Comparison of ENCODE assay signal across 17 cellular contexts in the genomic region with DNA sequence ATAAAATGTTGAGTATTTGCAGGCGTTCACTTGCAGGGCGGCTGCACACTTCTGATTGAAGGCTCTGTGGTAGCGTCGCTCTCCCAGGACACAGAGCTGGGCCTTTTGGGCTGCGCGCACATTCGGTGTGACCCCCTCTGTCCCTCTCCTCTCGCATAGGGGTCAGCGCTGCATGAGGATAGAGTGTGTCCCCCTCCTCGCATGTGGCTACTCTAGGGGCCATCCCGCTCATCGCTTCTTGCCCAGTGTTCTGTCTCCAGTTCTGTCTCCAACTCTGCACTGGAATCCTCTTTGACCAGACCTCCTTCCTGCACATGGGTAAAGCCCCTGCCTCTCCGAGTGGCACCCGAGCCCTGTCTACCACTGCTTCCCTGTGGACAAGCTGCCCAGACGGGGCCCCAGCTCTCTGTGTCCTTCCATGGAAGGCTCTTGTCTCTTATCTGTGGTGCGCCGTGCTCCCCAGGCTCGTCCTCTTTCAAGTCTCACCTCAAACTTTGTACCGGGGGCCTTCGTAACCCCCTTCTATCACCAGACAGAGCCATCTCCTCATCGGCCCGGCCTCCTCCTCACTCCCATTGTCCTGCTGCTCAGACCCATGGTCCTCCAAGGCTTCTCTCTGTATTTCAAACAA.
DNase-seq lines count a peak whose midpoint lies in the region; ATAC-seq and TF ChIP-seq lines count a peak whose summit lies in the region.
"Had no signal": no experiment of that assay in that cellular context is flagged by ENCODE, and none has a peak within 500 bp of the region (broad histone marks: within the 10 kb centered on the region; RNA-seq: fewer than 3 reads in every experiment).

No MANE protein-coding gene starts in this region.

- H3K27ac ChIP-seq in coronary artery, result no peak overlapping the region

- TF ChIP-seq CTCF in coronary artery (IDR thresholded peaks at IDR 0.05), result no peak

- peak; percentile 26 for DNase-seq in activated CD8-positive, alpha-beta memory T cell treated with anti-CD3 and anti-CD28 coated beads for 24 hours
- DNase-seq in activated CD8-positive, alpha-beta memory T cell treated with anti-CD3 and anti-CD28 coated beads, Interleukin-2, amount 50 U/mL, for 4 hours, result no peak
- DNase-seq in coronary artery (ENCODE audit: low spot score) (peak; percentile 63), left lobe of liver (ENCODE audit: low spot score) (peak; percentile 19), T-helper 1 cell (no peak), hippocampal formation (lab: John Stamatoyannopoulos, UW) (no peak)
- peak; percentile 15 for DNase-seq in stimulated activated CD8-positive, alpha-beta memory T cell treated with anti-CD3 and anti-CD28 coated beads, Interleukin-4, amount 100 ng/mL, for 48 hours
- DNase-seq: 8988T; AML-193; Caco-2; CD8-positive, alpha-beta memory T cell; DND-41; GDM1; HCEC 1CT; HFFc6 had no signal

- ATAC-seq in left lobe of liver, result no peak
- no peak for ATAC-seq in GM21423 (IDR thresholded peaks at IDR 0.05; ENCODE audit: unreplicated experiment)

- H3K4me3 ChIP-seq in coronary artery, result no peak overlapping the region
- H3K4me3 ChIP-seq: BLaER1 had no signal

Comparison
In these comparisons a context has a peak if more than half of its experiments do, and no peak if none do; other contexts are left out.
1. DNase-seq: peak in activated CD8-positive, alpha-beta memory T cell treated with anti-CD3 and anti-CD28 coated beads for 24 hours (single experiment), coronary artery (single experiment), left lobe of liver (single experiment) and stimulated activated CD8-positive, alpha-beta memory T cell treated with anti-CD3 and anti-CD28 coated beads, Interleukin-4, amount 100 ng/mL, for 48 hours (single experiment); none in activated CD8-positive, alpha-beta memory T cell treated with anti-CD3 and anti-CD28 coated beads, Interleukin-2, amount 50 U/mL, for 4 hours (single experiment), T-helper 1 cell (0 of 5) and hippocampal formation (0 of 2).